8 cellular contexts compared by ENCODE assay signal in genomic region chr15:42921049-42921731, GRCh38. TPM values are rescaled to one million over a fixed set of nuclear protein-coding genes. Genes with fewer than 3 reads are reported as not detected.
DNase-seq lines count a peak whose midpoint lies in the region; TF ChIP-seq lines count a peak whose summit lies in the region.

No MANE protein-coding gene starts in this region.

- in situ Hi-C loops in astrocyte of the cerebellum (cut with HindIII; ENCODE audit: low sequenced_read_pairs), result loop anchor here (25.0 kb wide), 1 partner anchor 109 kb away; no protein-coding TSS in a partner anchor

- no peak for TF ChIP-seq CTCF in astrocyte of the cerebellum (IDR thresholded peaks at IDR 0.05; ENCODE audit: low read depth, low read length, missing control alignments)

- H3K27me3 ChIP-seq in SJSA1 (replicated peaks), result no peaks in the 10 kb centered on the region

- no peaks in the 10 kb centered on the region; the same call in 1 of the 2 replicates for H3K36me3 ChIP-seq in SJSA1

- H3K9me3 ChIP-seq in SJSA1 (replicated peaks) (no peaks in the 10 kb centered on the region), iPS-18c (ENCODE audit: control insufficient read depth, insufficient read depth, low read length) (no peaks in the 10 kb centered on the region)

- H3K4me3 ChIP-seq in SJSA1, result peak overlapping the region; percentile 84
- peak overlapping the region; percentile 53 for H3K4me3 ChIP-seq in astrocyte of the cerebellum (ENCODE audit: low read depth, low read length)
- peak overlapping the region; percentile 59 for H3K4me3 ChIP-seq in iPS-18c (ENCODE audit: insufficient read depth, low read depth, low read length)

- peak in 2 of 3 experiments; percentile 10 to 32 for DNase-seq in activated CD8-positive, alpha-beta memory T cell treated with anti-CD3 and anti-CD28 coated beads for 48 hours (ENCODE audit: low read depth in 2 of 3, low spot score in 2 of 3)
- no peak for DNase-seq in activated CD8-positive, alpha-beta memory T cell treated with anti-CD3 and anti-CD28 coated beads for 24 hours
- no peak for DNase-seq in SJSA1 (ENCODE audit: low read depth in 1 of 2, low spot score in 2 of 2)
- DNase-seq in astrocyte of the cerebellum (ENCODE audit: low read depth), result no peak
- peak; percentile 8 to 28 for DNase-seq in stimulated activated CD4-positive, alpha-beta T cell treated with anti-CD3 and anti-CD28 coated beads, Interleukin-12 subunit alpha, Interleukin-12 subunit beta, amount 100 ng/mL, for 24 hours (ENCODE audit: low read depth in 2 of 2)
- DNase-seq in SIG-M5 treated with dmso at 0.1 percent for 504 hours (lab: John Stamatoyannopoulos, UW; ENCODE audit: unreplicated experiment), result no peak
- DNase-seq in NCI-H187 (lab: John Stamatoyannopoulos, UW), result no peak

- peaks cover 10% of the 10 kb centered on the region; the same call in 1 of the 2 replicates for H3K4me1 ChIP-seq in SJSA1 (replicated peaks)

- H3K27ac ChIP-seq in SJSA1, result no peak overlapping the region

RNA-seq across cellular contexts. Expression of gene TTBK2, which starts 0.6 kb away (rescaled TPM):
- 5.9 and 12.4 TPM in 2 replicates for total RNA-seq in SJSA1 (2014; rRNA removed; shearing (Covaris generic))

Comparison
In these comparisons a context has a peak if more than half of its experiments do, and no peak if none do; other contexts are left out.
1. DNase-seq: peak in activated CD8-positive, alpha-beta memory T cell treated with anti-CD3 and anti-CD28 coated beads for 48 hours (2 of 3) and stimulated activated CD4-positive, alpha-beta T cell treated with anti-CD3 and anti-CD28 coated beads, Interleukin-12 subunit alpha, Interleukin-12 subunit beta, amount 100 ng/mL, for 24 hours (2 of 2); none in activated CD8-positive, alpha-beta memory T cell treated with anti-CD3 and anti-CD28 coated beads for 24 hours (single experiment), SJSA1 (0 of 2), astrocyte of the cerebellum (single experiment), SIG-M5 treated with dmso at 0.1 percent for 504 hours (single experiment) and NCI-H187 (0 of 2).
2. Peak in every context shown above with its lines, with median percentiles within 50 percentile points of each other: H3K4me3 ChIP-seq.